In the genomic region with DNA sequence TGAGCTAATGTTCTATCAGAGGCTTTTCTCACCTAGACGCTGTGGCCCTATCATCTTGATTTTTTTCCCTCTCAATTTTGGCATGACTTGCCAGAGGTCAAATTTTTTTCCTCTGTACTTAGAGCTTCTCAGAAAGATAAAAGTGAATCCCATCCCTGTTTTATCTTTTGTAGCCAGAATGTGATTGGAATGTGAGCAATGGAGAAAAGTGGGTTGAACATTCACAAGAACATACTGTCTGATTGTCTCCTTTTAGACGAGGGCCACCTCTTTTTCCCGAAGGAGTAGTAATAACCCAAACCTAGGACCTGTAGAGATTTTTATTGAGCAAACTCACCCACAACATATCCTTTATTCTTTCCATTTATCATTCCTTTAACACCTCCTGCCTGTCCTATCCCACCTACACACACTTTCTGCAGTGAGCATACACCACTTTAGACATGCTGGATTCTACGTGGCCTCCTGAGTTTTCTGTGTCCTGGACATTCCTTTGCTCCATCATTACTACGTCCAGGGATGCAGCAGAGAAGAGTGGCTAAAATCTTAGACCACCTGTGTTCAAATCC, we compare ENCODE assay signal across 1 cellular context.
TF ChIP-seq lines count a peak whose summit lies in the region.

No MANE protein-coding gene starts in this region.

TF ChIP-seq in GM23338, 12 proteins besides CTCF, POLR2A, EP300 and RAD21 (continued from another document):
- TF ChIP-seq REST (IDR thresholded peaks at IDR 0.05; ENCODE audit: unreplicated experiment) (no peak), ZNF114 (CRISPR knock-in tag; IDR thresholded peaks at IDR 0.05) (no peak), JUNB (IDR thresholded peaks at IDR 0.05; ENCODE audit: unreplicated experiment) (no peak), EZH2 (IDR thresholded peaks at IDR 0.05; ENCODE audit: low read depth, unreplicated experiment) (no peak), NANOG (IDR thresholded peaks at IDR 0.05; ENCODE audit: borderline replicate concordance) (no peak), STAT1 (IDR thresholded peaks at IDR 0.05; ENCODE audit: unreplicated experiment) (no peak), ZNF331 (CRISPR knock-in tag; IDR thresholded peaks at IDR 0.05; ENCODE audit: low read depth) (no peak), CREB1 (CRISPR knock-in tag; IDR thresholded peaks at IDR 0.05; ENCODE audit: low read depth) (no peak), POLR2AphosphoS5 (IDR thresholded peaks at IDR 0.05; ENCODE audit: low read depth) (no peak)
- TF ChIP-seq, protein P1, sequence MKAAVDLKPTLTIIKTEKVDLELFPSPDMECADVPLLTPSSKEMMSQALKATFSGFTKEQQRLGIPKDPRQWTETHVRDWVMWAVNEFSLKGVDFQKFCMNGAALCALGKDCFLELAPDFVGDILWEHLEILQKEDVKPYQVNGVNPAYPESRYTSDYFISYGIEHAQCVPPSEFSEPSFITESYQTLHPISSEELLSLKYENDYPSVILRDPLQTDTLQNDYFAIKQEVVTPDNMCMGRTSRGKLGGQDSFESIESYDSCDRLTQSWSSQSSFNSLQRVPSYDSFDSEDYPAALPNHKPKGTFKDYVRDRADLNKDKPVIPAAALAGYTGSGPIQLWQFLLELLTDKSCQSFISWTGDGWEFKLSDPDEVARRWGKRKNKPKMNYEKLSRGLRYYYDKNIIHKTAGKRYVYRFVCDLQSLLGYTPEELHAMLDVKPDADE (IDR thresholded peaks at IDR 0.05): no peak
- TF ChIP-seq, protein P2, sequence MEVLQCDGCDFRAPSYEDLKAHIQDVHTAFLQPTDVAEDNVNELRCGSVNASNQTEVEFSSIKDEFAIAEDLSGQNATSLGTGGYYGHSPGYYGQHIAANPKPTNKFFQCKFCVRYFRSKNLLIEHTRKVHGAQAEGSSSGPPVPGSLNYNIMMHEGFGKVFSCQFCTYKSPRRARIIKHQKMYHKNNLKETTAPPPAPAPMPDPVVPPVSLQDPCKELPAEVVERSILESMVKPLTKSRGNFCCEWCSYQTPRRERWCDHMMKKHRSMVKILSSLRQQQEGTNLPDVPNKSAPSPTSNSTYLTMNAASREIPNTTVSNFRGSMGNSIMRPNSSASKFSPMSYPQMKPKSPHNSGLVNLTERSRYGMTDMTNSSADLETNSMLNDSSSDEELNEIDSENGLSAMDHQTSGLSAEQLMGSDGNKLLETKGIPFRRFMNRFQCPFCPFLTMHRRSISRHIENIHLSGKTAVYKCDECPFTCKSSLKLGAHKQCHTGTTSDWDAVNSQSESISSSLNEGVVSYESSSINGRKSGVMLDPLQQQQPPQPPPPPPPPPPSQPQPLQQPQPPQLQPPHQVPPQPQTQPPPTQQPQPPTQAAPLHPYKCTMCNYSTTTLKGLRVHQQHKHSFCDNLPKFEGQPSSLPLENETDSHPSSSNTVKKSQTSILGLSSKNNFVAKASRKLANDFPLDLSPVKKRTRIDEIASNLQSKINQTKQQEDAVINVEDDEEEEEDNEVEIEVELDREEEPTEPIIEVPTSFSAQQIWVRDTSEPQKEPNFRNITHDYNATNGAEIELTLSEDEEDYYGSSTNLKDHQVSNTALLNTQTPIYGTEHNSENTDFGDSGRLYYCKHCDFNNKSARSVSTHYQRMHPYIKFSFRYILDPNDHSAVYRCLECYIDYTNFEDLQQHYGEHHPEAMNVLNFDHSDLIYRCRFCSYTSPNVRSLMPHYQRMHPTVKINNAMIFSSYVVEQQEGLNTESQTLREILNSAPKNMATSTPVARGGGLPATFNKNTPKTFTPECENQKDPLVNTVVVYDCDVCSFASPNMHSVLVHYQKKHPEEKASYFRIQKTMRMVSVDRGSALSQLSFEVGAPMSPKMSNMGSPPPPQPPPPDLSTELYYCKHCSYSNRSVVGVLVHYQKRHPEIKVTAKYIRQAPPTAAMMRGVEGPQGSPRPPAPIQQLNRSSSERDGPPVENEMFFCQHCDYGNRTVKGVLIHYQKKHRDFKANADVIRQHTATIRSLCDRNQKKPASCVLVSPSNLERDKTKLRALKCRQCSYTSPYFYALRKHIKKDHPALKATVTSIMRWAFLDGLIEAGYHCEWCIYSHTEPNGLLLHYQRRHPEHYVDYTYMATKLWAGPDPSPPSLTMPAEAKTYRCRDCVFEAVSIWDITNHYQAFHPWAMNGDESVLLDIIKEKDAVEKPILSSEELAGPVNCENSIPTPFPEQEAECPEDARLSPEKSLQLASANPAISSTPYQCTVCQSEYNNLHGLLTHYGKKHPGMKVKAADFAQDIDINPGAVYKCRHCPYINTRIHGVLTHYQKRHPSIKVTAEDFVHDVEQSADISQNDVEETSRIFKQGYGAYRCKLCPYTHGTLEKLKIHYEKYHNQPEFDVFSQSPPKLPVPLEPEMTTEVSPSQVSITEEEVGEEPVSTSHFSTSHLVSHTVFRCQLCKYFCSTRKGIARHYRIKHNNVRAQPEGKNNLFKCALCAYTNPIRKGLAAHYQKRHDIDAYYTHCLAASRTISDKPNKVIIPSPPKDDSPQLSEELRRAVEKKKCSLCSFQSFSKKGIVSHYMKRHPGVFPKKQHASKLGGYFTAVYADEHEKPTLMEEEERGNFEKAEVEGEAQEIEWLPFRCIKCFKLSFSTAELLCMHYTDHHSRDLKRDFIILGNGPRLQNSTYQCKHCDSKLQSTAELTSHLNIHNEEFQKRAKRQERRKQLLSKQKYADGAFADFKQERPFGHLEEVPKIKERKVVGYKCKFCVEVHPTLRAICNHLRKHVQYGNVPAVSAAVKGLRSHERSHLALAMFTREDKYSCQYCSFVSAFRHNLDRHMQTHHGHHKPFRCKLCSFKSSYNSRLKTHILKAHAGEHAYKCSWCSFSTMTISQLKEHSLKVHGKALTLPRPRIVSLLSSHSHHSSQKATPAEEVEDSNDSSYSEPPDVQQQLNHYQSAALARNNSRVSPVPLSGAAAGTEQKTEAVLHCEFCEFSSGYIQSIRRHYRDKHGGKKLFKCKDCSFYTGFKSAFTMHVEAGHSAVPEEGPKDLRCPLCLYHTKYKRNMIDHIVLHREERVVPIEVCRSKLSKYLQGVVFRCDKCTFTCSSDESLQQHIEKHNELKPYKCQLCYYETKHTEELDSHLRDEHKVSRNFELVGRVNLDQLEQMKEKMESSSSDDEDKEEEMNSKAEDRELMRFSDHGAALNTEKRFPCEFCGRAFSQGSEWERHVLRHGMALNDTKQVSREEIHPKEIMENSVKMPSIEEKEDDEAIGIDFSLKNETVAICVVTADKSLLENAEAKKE (CRISPR knock-in tag; IDR thresholded peaks at IDR 0.05): no peak
TF ChIP-seq in GM23338: peak in this region for 0.
